In the genomic region with DNA sequence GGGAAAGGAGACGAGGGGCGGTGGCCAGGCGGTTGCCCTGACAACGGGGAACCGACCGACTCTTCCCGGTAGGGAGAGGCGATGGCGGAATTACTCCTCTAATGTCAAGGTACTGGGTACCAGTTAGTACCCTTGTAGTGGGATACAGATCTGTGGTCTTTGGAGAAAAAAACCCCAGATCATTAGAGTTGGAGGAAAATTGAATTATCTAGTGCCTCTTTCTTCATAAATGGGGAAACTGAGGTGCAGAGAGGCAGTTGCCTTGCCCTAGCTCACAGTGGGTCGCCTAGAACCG, we compare ENCODE assay signal across 8 cellular contexts. TPM values are rescaled to one million over a fixed set of nuclear protein-coding genes. Genes with fewer than 3 reads are reported as not detected.
A peak's percentile ranks its signal among the peaks of the same experiment; 100 is the strongest.
DNase-seq lines count a peak whose midpoint lies in the region; ATAC-seq, FAIRE-seq and TF ChIP-seq lines count a peak whose summit lies in the region.

No MANE protein-coding gene starts in this region.

- no peak overlapping the region for H3K14ac ChIP-seq in H1 (ENCODE audit: insufficient read length)

- H3K79me1 ChIP-seq in H1 (ENCODE audit: low read depth, low read length), result no peaks in the 10 kb centered on the region; the same call in 1 of the 2 replicates

- peaks cover 34 to 39% of the 10 kb centered on the region in 2 donors for H3K4me1 Mint-ChIP-seq in natural killer cell

- H3K9ac ChIP-seq in OCI-LY1 (ENCODE audit: low read length), result peak overlapping the region; percentile 90
- peak overlapping the region in 2 of 4 experiments; percentile 47 to 100; a peak in 4 of 7 replicates for H3K9ac ChIP-seq in H1 (replicated peaks in 1 of 4; ENCODE audit: extremely low read depth in 1 of 4, low read depth in 3 of 4, low read length in 3 of 4)

- peak overlapping the region; percentile 100; the same call in 1 of the 2 replicates for H4K8ac ChIP-seq in H1 (ENCODE audit: extremely low read depth, insufficient read depth, low read length)

- no peak overlapping the region for H3K23ac ChIP-seq in H1 (ENCODE audit: insufficient read length)

- H3K4me3 ChIP-seq in BE2C (ENCODE audit: low read depth, low read length) (peak overlapping the region; percentile 81), OCI-LY1 (ENCODE audit: low read depth, low read length, poor library complexity, severe bottlenecking) (peak overlapping the region; percentile 88), H1 (ENCODE audit: extremely low read depth in 1 of 4, insufficient read depth in 2 of 4, low read depth in 3 of 4, low read length in 4 of 4) (peak overlapping the region; percentile 89 to 97 (median 93))

- TF ChIP-seq POLR2A in H1 (IDR thresholded peaks at IDR 0.05; ENCODE audit: control extremely low read depth in 1 of 2, low read depth in 2 of 2, low read length in 2 of 2), result no peak
- TF ChIP-seq POLR2A in erythroblast (IDR thresholded peaks at IDR 0.05; ENCODE audit: low read length), result no peak

- H3K27ac ChIP-seq in OCI-LY1 (ENCODE audit: low read depth, low read length, poor library complexity, severe bottlenecking) (no peak overlapping the region), H1 (ENCODE audit: low read depth, low read length) (peak overlapping the region; percentile 100)

- no peaks in the 10 kb centered on the region for H3K36me3 Mint-ChIP-seq in natural killer cell

- no peak for TF ChIP-seq EP300 in H1 (IDR thresholded peaks at IDR 0.05; ENCODE audit: borderline replicate concordance in 1 of 2, low read depth in 2 of 2, low read length in 2 of 2)

- peak overlapping the region; percentile 100 for H3K27ac Mint-ChIP-seq in natural killer cell

- POLR2A ChIA-PET in H1 (lab: Charles Lee; ENCODE audit: partially characterized antibody), result interaction anchor here (0.6 to 3.5 kb wide), 22 partner anchors 8 to 209 kb away, joined by 3 to 31 read pairs (median 4); a partner anchor contains a TSS

- no peaks in the 10 kb centered on the region; the same call in 1 of the 2 replicates for H3K4me1 ChIP-seq in BE2C
- H3K4me1 ChIP-seq in OCI-LY1 (ENCODE audit: insufficient read depth, low read length, severe bottlenecking), result peaks cover 23% of the 10 kb centered on the region
- H3K4me1 ChIP-seq in H1 (replicated peaks in 1 of 4; ENCODE audit: control insufficient read depth in 3 of 4, insufficient read depth in 4 of 4, low read length in 3 of 4), result peaks cover 5 to 17% (median 6%) of the 10 kb centered on the region in 4 experiments

- ATAC-seq in natural killer cell, result no peak

- no peaks in the 10 kb centered on the region for H3K27me3 Mint-ChIP-seq in natural killer cell (ENCODE audit: low read depth in 2 of 2)

- H3F3A ChIP-seq in OCI-LY1 (ENCODE audit: insufficient read depth, low read length), result no peaks in the 10 kb centered on the region

- no peak overlapping the region for H2AK5ac ChIP-seq in H1 (ENCODE audit: low read depth, low read length)

- DNase-seq in BE2C, result no peak
- no peak for DNase-seq in H1 (ENCODE audit: low read depth in 1 of 2, low spot score in 2 of 2)
- DNase-seq in natural killer cell, result no peak
- DNase-seq in erythroblast (lab: John Stamatoyannopoulos, UW), result no peak
- DNase-seq in NCI-H146 (lab: John Stamatoyannopoulos, UW), result no peak
- DNase-seq in NCI-H526 (lab: John Stamatoyannopoulos, UW), result no peak
- DNase-seq in SW 1271 (lab: John Stamatoyannopoulos, UW), result no peak

- H2AFZ ChIP-seq in OCI-LY1 (ENCODE audit: low read length) (no peak overlapping the region), H1 (ENCODE audit: low read length) (peak overlapping the region; percentile 37; the same call in 1 of the 2 replicates)

- H3K79me2 ChIP-seq in OCI-LY1 (ENCODE audit: insufficient read depth, low read length) (peaks cover 29% of the 10 kb centered on the region), H1 (ENCODE audit: control insufficient read depth in 1 of 2, insufficient read depth in 2 of 2, low read length in 2 of 2) (peaks cover 3 to 36% of the 10 kb centered on the region in 2 experiments; a peak in 2 of 4 replicates)

- no peak overlapping the region for H3K4ac ChIP-seq in H1 (replicated peaks; ENCODE audit: insufficient read length, low read depth, low read length)

- H3K4me2 ChIP-seq in OCI-LY1 (ENCODE audit: low read length), result peak overlapping the region; percentile 85
- peak overlapping the region; percentile 92 for H3K4me2 ChIP-seq in H1 (ENCODE audit: insufficient read depth in 1 of 2, low read depth in 2 of 2, low read length in 2 of 2)

- H3K9me3 ChIP-seq in BE2C (no peaks in the 10 kb centered on the region), OCI-LY1 (ENCODE audit: low read length) (no peaks in the 10 kb centered on the region), H1 (ENCODE audit: insufficient read depth in 2 of 2, low read depth in 1 of 2, low read length in 1 of 2) (no peaks in the 10 kb centered on the region)

- H3K56ac ChIP-seq in H1 (replicated peaks; ENCODE audit: insufficient read length, low read depth, low read length), result no peak overlapping the region

- H4K20me1 ChIP-seq in OCI-LY1 (ENCODE audit: insufficient read depth, low read length), result no peaks in the 10 kb centered on the region
- H4K20me1 ChIP-seq in H1 (replicated peaks in 1 of 2; ENCODE audit: control insufficient read depth in 1 of 2, insufficient read depth in 2 of 2, low read length in 2 of 2), result peaks cover 0 to 2% of the 10 kb centered on the region in 2 experiments

- TF ChIP-seq CTCF in BE2C (IDR thresholded peaks at IDR 0.05; ENCODE audit: low read depth, low read length) (no peak), OCI-LY1 (IDR thresholded peaks at IDR 0.05; ENCODE audit: low read length) (no peak), H1 (IDR thresholded peaks at IDR 0.05; ENCODE audit: control extremely low read depth in 1 of 3, insufficient read depth in 1 of 3, low read depth in 1 of 3, low read length in 3 of 3) (no peak), natural killer cell (IDR thresholded peaks at IDR 0.05) (no peak)

- H3K23me2 ChIP-seq in H1 (ENCODE audit: low read depth, low read length), result peaks cover 9% of the 10 kb centered on the region

- no peak overlapping the region for H4K5ac ChIP-seq in H1 (ENCODE audit: insufficient read length, low read depth, low read length)

- peak overlapping the region; percentile 100; the same call in 1 of the 2 replicates for H2BK5ac ChIP-seq in H1 (ENCODE audit: low read depth, low read length)

- no peak for FAIRE-seq in H1 (lab: Jason Lieb, UNC)

- no peak for TF ChIP-seq RAD21 in H1 (IDR thresholded peaks at IDR 0.05 in 1 of 2, conservative IDR thresholded peaks at IDR 0.05 in 1 of 2; ENCODE audit: low read depth in 2 of 2, low read length in 2 of 2)

- H3K36me3 ChIP-seq in BE2C, result no peaks in the 10 kb centered on the region
- H3K36me3 ChIP-seq in OCI-LY1 (ENCODE audit: insufficient read depth, low read length), result peaks cover 4% of the 10 kb centered on the region; the same call in 1 of the 2 replicates
- no peaks in the 10 kb centered on the region for H3K36me3 ChIP-seq in H1 (ENCODE audit: control insufficient read depth in 2 of 4, insufficient read depth in 4 of 4, low read length in 3 of 4)

- intact Hi-C loops in natural killer cell (cut with micrococcal nuclease), result no loop called here

- H3K9me3 Mint-ChIP-seq in natural killer cell, result no peaks in the 10 kb centered on the region

- CTCF ChIA-PET in H1 (lab: Charles Lee; ENCODE audit: partially characterized antibody), result interaction anchor here (1.3 to 3.2 kb wide), 3 partner anchors 8 to 13 kb away, joined by 4 to 30 read pairs (median 5); no protein-coding TSS in a partner anchor

- H2BK120ac ChIP-seq in H1 (replicated peaks; ENCODE audit: low read depth, low read length), result no peak overlapping the region

- H2BK15ac ChIP-seq in H1 (ENCODE audit: low read length), result no peak overlapping the region

- H2BK20ac ChIP-seq in H1 (ENCODE audit: low read length), result no peak overlapping the region

- 2% methylated on average over 11 of the region's 11 CpGs; no CpG with 5 or more reads in 1 of the 2 experiments for WGBS in H1 (ENCODE audit: extremely low coverage in 1 of 2, insufficient coverage in 1 of 2, insufficient read length in 1 of 2, insufficient replicate concordance in 2 of 2, low coverage in 1 of 2, low lambda C conversion rate in 2 of 2, missing lambda C conversion rate in 1 of 2), 2 experiments

- H4K91ac ChIP-seq in H1 (replicated peaks; ENCODE audit: insufficient read length, low read length), result no peak overlapping the region

- H3K27me3 ChIP-seq in BE2C (no peaks in the 10 kb centered on the region), OCI-LY1 (ENCODE audit: insufficient read depth, low read length) (no peaks in the 10 kb centered on the region), H1 (replicated peaks in 1 of 4; ENCODE audit: control insufficient read depth in 3 of 4, extremely low read depth in 1 of 4, insufficient read depth in 3 of 4, low read length in 3 of 4) (no peaks in the 10 kb centered on the region)

- H3K18ac ChIP-seq in H1 (ENCODE audit: extremely low read depth, low read length), result 0 out of 2 replicates have a peak overlapping the region, but pooled peaks have one; percentile 9

- peak overlapping the region; percentile 100 for H3K4me3 Mint-ChIP-seq in natural killer cell

- no peak overlapping the region; the same call in 1 of the 2 replicates for H2BK12ac ChIP-seq in H1 (ENCODE audit: low read depth, low read length)

- H3K9me2 ChIP-seq in OCI-LY1 (ENCODE audit: low read depth, low read length), result no peaks in the 10 kb centered on the region

RNA-seq across cellular contexts. Expression of a gene that starts 0.5 kb away (rescaled TPM):
- polyA plus RNA-seq in BE2C (2012; ENCODE audit: insufficient read depth, insufficient read length, low read depth), result 94.0 TPM
- 35.2 and 38.8 TPM in 2 replicates for total RNA-seq in H1 (2021; fragmentation: NEBNext Ultra II Directional; extraction: Animal tissue kit (Norgen Biotek cat#: 25700))
- 61.2 and 69.2 TPM in 2 replicates for polyA plus RNA-seq in H1 (2011; rRNA removed)
- polyA plus RNA-seq in H1 (2011; cell fraction: cytosol; rRNA removed), result 51.1 TPM
- 50.9 TPM for polyA plus RNA-seq in H1 (2011; cell fraction: nucleus; rRNA removed)
- 32.7 to 43.6 TPM (median 41.6 TPM) in 4 replicates for polyA plus RNA-seq in H1 (2012, experiment 1 of 2)
- 65.6 TPM for polyA plus RNA-seq in H1 (2012, experiment 2 of 2)
- polyA plus RNA-seq in H1 (2013, experiment 1 of 2), result 30.8 TPM
- polyA plus RNA-seq in H1 (2013, experiment 2 of 2), result 31.1 TPM
- 63.3 and 65.6 TPM in 2 replicates for polyA minus RNA-seq in H1 (2011; rRNA and poly(A)+ RNA removed)
- 23.8 TPM for polyA minus RNA-seq in H1 (2011; cell fraction: cytosol; rRNA and poly(A)+ RNA removed)
- 28.8 TPM for polyA minus RNA-seq in H1 (2011; cell fraction: nucleus; rRNA and poly(A)+ RNA removed)
- total RNA-seq in natural killer cell, result 10 to 100 TPM; 48.9 to 62.8 (median 49.9) TPM

RNA-seq across cellular contexts. Expression of a gene that starts 27.7 kb away (rescaled TPM):
- polyA plus RNA-seq in BE2C (2012; ENCODE audit: insufficient read depth, insufficient read length, low read depth), result not detected
- total RNA-seq in H1 (2021; fragmentation: NEBNext Ultra II Directional; extraction: Animal tissue kit (Norgen Biotek cat#: 25700)), result 0.35 and 0.44 TPM in 2 replicates
- polyA plus RNA-seq in H1 (2011; rRNA removed), result 0.39 and 0.61 TPM in 2 replicates
- polyA plus RNA-seq in H1 (2011; cell fraction: cytosol; rRNA removed), result 0.65 TPM
- 1.2 TPM for polyA plus RNA-seq in H1 (2011; cell fraction: nucleus; rRNA removed)
- polyA plus RNA-seq in H1 (2012, experiment 1 of 2), result 0.29 to 0.44 TPM (median 0.36 TPM) in 3 of 4 replicates, not detected in the other
- 0.21 TPM for polyA plus RNA-seq in H1 (2012, experiment 2 of 2)
- polyA plus RNA-seq in H1 (2013, experiment 1 of 2), result 0.22 TPM
- 0.33 TPM for polyA plus RNA-seq in H1 (2013, experiment 2 of 2)
- 0.32 and 0.35 TPM in 2 replicates for polyA minus RNA-seq in H1 (2011; rRNA and poly(A)+ RNA removed)
- not detected for polyA minus RNA-seq in H1 (2011; cell fraction: cytosol; rRNA and poly(A)+ RNA removed)
- polyA minus RNA-seq in H1 (2011; cell fraction: nucleus; rRNA and poly(A)+ RNA removed), result not detected
- total RNA-seq in natural killer cell, result not detected

RNA-seq across cellular contexts. Expression of a gene that starts 58.6 kb away (rescaled TPM):
- polyA plus RNA-seq in BE2C (2012; ENCODE audit: insufficient read depth, insufficient read length, low read depth), result 3.4 TPM
- total RNA-seq in H1 (2021; fragmentation: NEBNext Ultra II Directional; extraction: Animal tissue kit (Norgen Biotek cat#: 25700)), result 7.9 and 10.5 TPM in 2 replicates
- polyA plus RNA-seq in H1 (2011; rRNA removed), result 2.0 and 3.4 TPM in 2 replicates
- 4.3 TPM for polyA plus RNA-seq in H1 (2011; cell fraction: cytosol; rRNA removed)
- polyA plus RNA-seq in H1 (2011; cell fraction: nucleus; rRNA removed), result 31.3 TPM
- 6.8 to 10.8 TPM (median 7.9 TPM) in 4 replicates for polyA plus RNA-seq in H1 (2012, experiment 1 of 2)
- 2.9 TPM for polyA plus RNA-seq in H1 (2012, experiment 2 of 2)
- polyA plus RNA-seq in H1 (2013, experiment 1 of 2), result 4.2 TPM
- polyA plus RNA-seq in H1 (2013, experiment 2 of 2), result 3.6 TPM
- polyA minus RNA-seq in H1 (2011; rRNA and poly(A)+ RNA removed), result 3.3 and 4.2 TPM in 2 replicates
- 6.8 TPM for polyA minus RNA-seq in H1 (2011; cell fraction: cytosol; rRNA and poly(A)+ RNA removed)
- 8.7 TPM for polyA minus RNA-seq in H1 (2011; cell fraction: nucleus; rRNA and poly(A)+ RNA removed)
- under 1 TPM in 1 of 3 donors, not detected in 2; 0.14 TPM for total RNA-seq in natural killer cell
